10 cellular contexts compared by ENCODE assay signal in genomic region chr15:32838820-32839219, GRCh38.
DNase-seq lines count a peak whose midpoint lies in the region; ATAC-seq, FAIRE-seq and TF ChIP-seq lines count a peak whose summit lies in the region.
"Had no signal": no experiment of that assay in that cellular context is flagged by ENCODE, and none has a peak within 500 bp of the region (broad histone marks: within the 10 kb centered on the region; RNA-seq: fewer than 3 reads in every experiment).

No MANE protein-coding gene starts in this region.

- peak overlapping the region; percentile 47 for H3K4me2 ChIP-seq in HepG2 (ENCODE audit: low read depth, low read length)

- WGBS in HepG2 (ENCODE audit: low lambda C conversion rate), result 1% methylated on average over 6 of the region's 8 CpGs
- WGBS in esophagus muscularis mucosa, result 74% methylated on average over 8 of the region's 8 CpGs

- intact Hi-C loops in HepG2 (cut with micrococcal nuclease; ENCODE audit: unreplicated experiment), result no loop called here
- intact Hi-C loops in esophagus muscularis mucosa (cut with DNase I), result no loop called here

- H3K79me2 ChIP-seq in HepG2 (ENCODE audit: insufficient read depth, low read length), result no peaks in the 10 kb centered on the region

- POLR2A ChIA-PET in HepG2 (lab: Yijun Ruan, JAX), result no interaction called here

- in situ Hi-C loops in astrocyte of the spinal cord (cut with HindIII; ENCODE audit: low sequenced_read_pairs), result loop anchor here (25.0 kb wide), 1 partner anchor 98 kb away; no protein-coding TSS in a partner anchor
- in situ Hi-C loops in HepG2 (cut with HindIII; ENCODE audit: extremely low pct_ligation_motif_present, low pct_unique_long_range_greater_than_20kb), result loop anchor here (5.0 kb wide), 1 partner anchor 167 kb away; no protein-coding TSS in a partner anchor
- in situ Hi-C loops in KBM-7 (cut with MboI; ENCODE audit: low pct_unique_long_range_greater_than_20kb, low sequenced_read_pairs), result no loop called here

- TF ChIP-seq EP300 in HepG2 (IDR thresholded peaks at IDR 0.05; ENCODE audit: low read depth in 2 of 2, low read length in 2 of 2) (no peak), HepG2 (CRISPR knock-in tag; IDR thresholded peaks at IDR 0.05; ENCODE audit: borderline replicate concordance) (no peak), esophagus muscularis mucosa (IDR thresholded peaks at IDR 0.05) (no peak)

- peak; percentile 90 for ATAC-seq in HepG2
- no peak for ATAC-seq in GM19328 (IDR thresholded peaks at IDR 0.05; ENCODE audit: unreplicated experiment)
- ATAC-seq: activated CD8-positive, alpha-beta memory T cell treated with anti-CD3 and anti-CD28 coated beads, Interleukin-2, amount 10 ng/mL, durations not matched to agents 7 days and 5 days had no signal

- no peaks in the 10 kb centered on the region for H3K36me3 ChIP-seq in HepG2 (replicated peaks in 1 of 2; ENCODE audit: control insufficient read depth in 1 of 2, insufficient read depth in 2 of 2, low read length in 2 of 2)
- H3K36me3 ChIP-seq in esophagus muscularis mucosa, result no peaks in the 10 kb centered on the region

- peak; percentile 44 for FAIRE-seq in HepG2 (lab: Jason Lieb, UNC)

- no peaks in the 10 kb centered on the region for H3K27me3 ChIP-seq in HepG2 (ENCODE audit: control insufficient read depth in 1 of 2, insufficient read depth in 2 of 2, low read length in 2 of 2)
- H3K27me3 ChIP-seq in esophagus muscularis mucosa, result no peaks in the 10 kb centered on the region

- peak; percentile 39 for DNase-seq in AG08396 (ENCODE audit: low spot score)
- DNase-seq in NCI-H1930 (lab: John Stamatoyannopoulos, UW), result peak; percentile 40 to 43
- peak; percentile 72 for DNase-seq in astrocyte of the spinal cord (ENCODE audit: low read depth, low spot score)
- peak; percentile 71 for DNase-seq in HepG2 (ENCODE audit: low spot score)
- DNase-seq in SIG-M5 treated with dmso at 0.1 percent for 504 hours (lab: John Stamatoyannopoulos, UW; ENCODE audit: unreplicated experiment), result no peak
- no peak for DNase-seq in KBM-7
- no peak for DNase-seq in esophagus muscularis mucosa (ENCODE audit: extremely low spot score)
- DNase-seq: activated CD8-positive, alpha-beta memory T cell treated with anti-CD3 and anti-CD28 coated beads, Interleukin-2, amount 10 ng/mL, durations not matched to agents 7 days and 5 days; effector memory CD4-positive, alpha-beta T cell had no signal

- BruUV-seq in HepG2 (replicated peaks; lab: Mats Ljungman, UMichigan), result no TSS peak

- H3K9me3 ChIP-seq in HepG2 (ENCODE audit: low read length) (no peaks in the 10 kb centered on the region), esophagus muscularis mucosa (no peaks in the 10 kb centered on the region)

- no peak for TF ChIP-seq CTCF in astrocyte of the spinal cord (IDR thresholded peaks at IDR 0.05; ENCODE audit: low read depth, low read length)
- TF ChIP-seq CTCF in HepG2 (CRISPR knock-in tag; IDR thresholded peaks at IDR 0.05), result no peak
- TF ChIP-seq CTCF in esophagus muscularis mucosa (IDR thresholded peaks at IDR 0.05), result no peak

- TF ChIP-seq RAD21 in HepG2 (CRISPR knock-in tag; IDR thresholded peaks at IDR 0.05), result no peak

- H2AFZ ChIP-seq in HepG2 (ENCODE audit: low read length), result no peak overlapping the region

- peaks cover 17% of the 10 kb centered on the region for H3K4me1 ChIP-seq in HepG2 (ENCODE audit: insufficient read depth, low read length)
- peaks cover 0 to 10% (median 8%) of the 10 kb centered on the region in 4 donors for H3K4me1 ChIP-seq in esophagus muscularis mucosa

- no peaks in the 10 kb centered on the region for H4K20me1 ChIP-seq in HepG2 (ENCODE audit: insufficient read depth, low read length)

- CTCF ChIA-PET in HepG2 (lab: Yijun Ruan, JAX; ENCODE audit: low intra/inter-chr PET ratio, low total read pairs), result no interaction called here

- H3K9ac ChIP-seq in HepG2 (ENCODE audit: insufficient read depth, low read depth, low read length), result no peak overlapping the region

- H3K4me3 ChIP-seq in astrocyte of the spinal cord (ENCODE audit: low read depth, low read length) (no peak overlapping the region), HepG2 (replicated peaks in 1 of 3; ENCODE audit: insufficient read depth in 1 of 3, low read depth in 2 of 3, low read length in 3 of 3) (no peak overlapping the region), esophagus muscularis mucosa (no peak overlapping the region)

- TF ChIP-seq POLR2A in HepG2 (IDR thresholded peaks at IDR 0.05; ENCODE audit: insufficient read depth in 1 of 2, low read depth in 2 of 2, low read length in 2 of 2) (no peak), esophagus muscularis mucosa (IDR thresholded peaks at IDR 0.05; ENCODE audit: low read depth) (no peak)

- H3K27ac ChIP-seq in HepG2 (ENCODE audit: extremely low read length, insufficient read depth, low read length), result no peak overlapping the region
- no peak overlapping the region for H3K27ac ChIP-seq in esophagus muscularis mucosa (replicated peaks in 1 of 4)

TF ChIP-seq in HepG2, 621 proteins besides CTCF, POLR2A, EP300 and RAD21 (continues in another document):
- TF ChIP-seq KDM2A (CRISPR knock-in tag; IDR thresholded peaks at IDR 0.05; ENCODE audit: borderline replicate concordance, low read depth) (0 out of 2 replicates have a peak, but pooled peaks have one; percentile 21), ZNF644 (CRISPR knock-in tag; IDR thresholded peaks at IDR 0.05; ENCODE audit: low read depth) (peak; percentile 69), KDM4B (CRISPR knock-in tag; IDR thresholded peaks at IDR 0.05) (no peak), TBX2 (CRISPR knock-in tag; IDR thresholded peaks at IDR 0.05; ENCODE audit: borderline replicate concordance) (peak; percentile 19; the same call in 1 of the 2 replicates), FOXK1 (CRISPR knock-in tag; IDR thresholded peaks at IDR 0.05; ENCODE audit: borderline replicate concordance, low read depth) (peak; percentile 25; the same call in 1 of the 2 replicates), ZNF333 (CRISPR knock-in tag; IDR thresholded peaks at IDR 0.05; ENCODE audit: borderline replicate concordance) (no peak), CREBL2 (CRISPR knock-in tag; IDR thresholded peaks at IDR 0.05; ENCODE audit: borderline replicate concordance) (no peak), ARNTL (CRISPR knock-in tag; IDR thresholded peaks at IDR 0.05) (no peak), SMAD1 (CRISPR knock-in tag; IDR thresholded peaks at IDR 0.05; ENCODE audit: borderline replicate concordance, low read depth) (no peak), ZNF124 (CRISPR knock-in tag; IDR thresholded peaks at IDR 0.05) (no peak), SOX13 (IDR thresholded peaks at IDR 0.05) (no peak), SOX13 (CRISPR knock-in tag; conservative IDR thresholded peaks at IDR 0.05 in 1 of 2, IDR thresholded peaks at IDR 0.05 in 1 of 2) (0 out of 4 replicates have a peak, but pooled peaks of 1 of the 2 experiments have one; percentile 7), FOSL2 (CRISPR knock-in tag; IDR thresholded peaks at IDR 0.05) (peak; percentile 81), MAFF (IDR thresholded peaks at IDR 0.05; ENCODE audit: low read depth, low read length) (peak; percentile 29; the same call in 1 of the 2 replicates), HNF4A (CRISPR knock-in tag; IDR thresholded peaks at IDR 0.05) (peak; percentile 14; the same call in 1 of the 2 replicates), ZNF205 (CRISPR knock-in tag; IDR thresholded peaks at IDR 0.05) (0 out of 2 replicates have a peak, but pooled peaks have one; percentile 18), ZNF263 (CRISPR knock-in tag; IDR thresholded peaks at IDR 0.05) (peak; percentile 82), ZSCAN30 (CRISPR knock-in tag; IDR thresholded peaks at IDR 0.05) (no peak), ZNF552 (CRISPR knock-in tag; IDR thresholded peaks at IDR 0.05; ENCODE audit: borderline replicate concordance) (no peak), DPF2 (CRISPR knock-in tag; IDR thresholded peaks at IDR 0.05; ENCODE audit: borderline replicate concordance, low read depth) (no peak), SIX4 (CRISPR knock-in tag; IDR thresholded peaks at IDR 0.05) (no peak), DR1 (CRISPR knock-in tag; IDR thresholded peaks at IDR 0.05) (no peak)
- TF ChIP-seq, protein P1, sequence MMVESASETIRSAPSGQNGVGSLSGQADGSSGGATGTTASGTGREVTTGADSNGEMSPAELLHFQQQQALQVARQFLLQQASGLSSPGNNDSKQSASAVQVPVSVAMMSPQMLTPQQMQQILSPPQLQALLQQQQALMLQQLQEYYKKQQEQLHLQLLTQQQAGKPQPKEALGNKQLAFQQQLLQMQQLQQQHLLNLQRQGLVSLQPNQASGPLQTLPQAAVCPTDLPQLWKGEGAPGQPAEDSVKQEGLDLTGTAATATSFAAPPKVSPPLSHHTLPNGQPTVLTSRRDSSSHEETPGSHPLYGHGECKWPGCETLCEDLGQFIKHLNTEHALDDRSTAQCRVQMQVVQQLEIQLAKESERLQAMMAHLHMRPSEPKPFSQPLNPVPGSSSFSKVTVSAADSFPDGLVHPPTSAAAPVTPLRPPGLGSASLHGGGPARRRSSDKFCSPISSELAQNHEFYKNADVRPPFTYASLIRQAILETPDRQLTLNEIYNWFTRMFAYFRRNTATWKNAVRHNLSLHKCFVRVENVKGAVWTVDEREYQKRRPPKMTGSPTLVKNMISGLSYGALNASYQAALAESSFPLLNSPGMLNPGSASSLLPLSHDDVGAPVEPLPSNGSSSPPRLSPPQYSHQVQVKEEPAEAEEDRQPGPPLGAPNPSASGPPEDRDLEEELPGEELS (CRISPR knock-in tag; IDR thresholded peaks at IDR 0.05), result 0 out of 2 replicates have a peak, but pooled peaks have one; percentile 29
- TF ChIP-seq, protein P2, sequence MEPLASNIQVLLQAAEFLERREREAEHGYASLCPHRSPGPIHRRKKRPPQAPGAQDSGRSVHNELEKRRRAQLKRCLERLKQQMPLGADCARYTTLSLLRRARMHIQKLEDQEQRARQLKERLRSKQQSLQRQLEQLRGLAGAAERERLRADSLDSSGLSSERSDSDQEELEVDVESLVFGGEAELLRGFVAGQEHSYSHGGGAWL (CRISPR knock-in tag; IDR thresholded peaks at IDR 0.05), result no peak
- TF ChIP-seq, protein P3, sequence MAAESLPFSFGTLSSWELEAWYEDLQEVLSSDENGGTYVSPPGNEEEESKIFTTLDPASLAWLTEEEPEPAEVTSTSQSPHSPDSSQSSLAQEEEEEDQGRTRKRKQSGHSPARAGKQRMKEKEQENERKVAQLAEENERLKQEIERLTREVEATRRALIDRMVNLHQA (CRISPR knock-in tag; IDR thresholded peaks at IDR 0.05), result no peak

Comparison
In these comparisons a context has a peak if more than half of its experiments do, and no peak if none do; other contexts are left out.
1. DNase-seq: peak in AG08396 (single experiment), NCI-H1930 (2 of 2), astrocyte of the spinal cord (single experiment) and HepG2 (single experiment); none in SIG-M5 treated with dmso at 0.1 percent for 504 hours (single experiment), KBM-7 (single experiment) and esophagus muscularis mucosa (single experiment).